In the genomic region with DNA sequence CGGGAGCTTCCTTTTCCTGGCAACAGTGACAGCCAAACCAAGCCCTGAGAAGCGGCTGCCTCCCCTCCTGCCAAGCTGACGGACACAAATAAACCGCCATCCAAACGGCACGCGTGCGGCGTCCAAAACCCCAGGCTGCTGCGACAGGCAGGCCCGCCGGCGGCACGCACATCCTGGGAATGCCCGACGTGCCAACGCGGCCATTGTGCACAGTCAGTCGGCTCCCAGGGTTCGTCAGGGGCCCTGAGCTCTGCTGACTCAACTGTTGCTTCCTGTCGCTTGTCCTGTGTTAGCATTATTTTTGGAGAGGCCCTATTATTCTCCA, we compare ENCODE assay signal across 1 cellular context.
TF ChIP-seq lines count a peak whose summit lies in the region.

No MANE protein-coding gene starts in this region.

TF ChIP-seq in SK-N-SH, 30 proteins besides CTCF, POLR2A, EP300 and RAD21 (continued from another document):
- TF ChIP-seq TAF1 (IDR thresholded peaks at IDR 0.05; ENCODE audit: borderline replicate concordance, low read depth, low read length), result no peak
- TF ChIP-seq RFX5 (IDR thresholded peaks at IDR 0.05; ENCODE audit: low read length), result no peak
- TF ChIP-seq POLR2AphosphoS5 (IDR thresholded peaks at IDR 0.05; ENCODE audit: low read depth, low read length), result no peak
- TF ChIP-seq TEAD4 (IDR thresholded peaks at IDR 0.05; ENCODE audit: borderline replicate concordance, insufficient read depth), result no peak
- no peak for TF ChIP-seq GABPA (IDR thresholded peaks at IDR 0.05; ENCODE audit: low read depth)
- no peak for TF ChIP-seq EZH2phosphoT487 (IDR thresholded peaks at IDR 0.05; ENCODE audit: borderline replicate concordance, low read depth)
- TF ChIP-seq, protein P1, sequence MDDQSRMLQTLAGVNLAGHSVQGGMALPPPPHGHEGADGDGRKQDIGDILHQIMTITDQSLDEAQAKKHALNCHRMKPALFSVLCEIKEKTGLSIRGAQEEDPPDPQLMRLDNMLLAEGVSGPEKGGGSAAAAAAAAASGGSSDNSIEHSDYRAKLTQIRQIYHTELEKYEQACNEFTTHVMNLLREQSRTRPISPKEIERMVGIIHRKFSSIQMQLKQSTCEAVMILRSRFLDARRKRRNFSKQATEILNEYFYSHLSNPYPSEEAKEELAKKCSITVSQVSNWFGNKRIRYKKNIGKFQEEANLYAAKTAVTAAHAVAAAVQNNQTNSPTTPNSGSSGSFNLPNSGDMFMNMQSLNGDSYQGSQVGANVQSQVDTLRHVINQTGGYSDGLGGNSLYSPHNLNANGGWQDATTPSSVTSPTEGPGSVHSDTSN (IDR thresholded peaks at IDR 0.05), result no peak
- TF ChIP-seq NFIC (IDR thresholded peaks at IDR 0.05; ENCODE audit: borderline replicate concordance), result no peak
